In genomic region chr9:93206576-93207155, GRCh38 we compare ENCODE assay signal across 19 cellular contexts. TPM values are rescaled to one million over a fixed set of nuclear protein-coding genes. Genes with fewer than 3 reads are reported as not detected.
DNase-seq lines count a peak whose midpoint lies in the region; ATAC-seq, FAIRE-seq and TF ChIP-seq lines count a peak whose summit lies in the region.
"Had no signal": no experiment of that assay in that cellular context is flagged by ENCODE, and none has a peak within 500 bp of the region (broad histone marks: within the 10 kb centered on the region; RNA-seq: fewer than 3 reads in every experiment).

No MANE protein-coding gene starts in this region.

- no peak for TF ChIP-seq EP300 in sigmoid colon (IDR thresholded peaks at IDR 0.05)

- H3K9me3 ChIP-seq in kidney (ENCODE audit: control insufficient read depth in 1 of 2, low read length in 2 of 2) (no peaks in the 10 kb centered on the region), sigmoid colon (no peaks in the 10 kb centered on the region), mammary epithelial cell (replicated peaks; ENCODE audit: insufficient read depth, low read length) (no peaks in the 10 kb centered on the region)
- H3K9me3 ChIP-seq: upper lobe of right lung had no signal

- TF ChIP-seq CTCF in kidney (IDR thresholded peaks at IDR 0.05; ENCODE audit: borderline replicate concordance, extremely low read depth, insufficient read depth) = no peak
- TF ChIP-seq CTCF in sigmoid colon (IDR thresholded peaks at IDR 0.05) = no peak
- no peak for TF ChIP-seq CTCF in mammary epithelial cell (conservative IDR thresholded peaks at IDR 0.05 in 1 of 2, IDR thresholded peaks at IDR 0.05 in 1 of 2; ENCODE audit: extremely low read depth in 1 of 2, insufficient read depth in 1 of 2, low read depth in 1 of 2, low read length in 2 of 2)
- TF ChIP-seq CTCF in coronary artery (IDR thresholded peaks at IDR 0.05) = no peak

- peak overlapping the region; percentile 47 for H3K27ac ChIP-seq in cingulate gyrus (ENCODE audit: low read depth, low read length)
- H3K27ac ChIP-seq in kidney (ENCODE audit: low read depth in 2 of 2, low read length in 2 of 2) = no peak overlapping the region
- H3K27ac ChIP-seq in sigmoid colon = peak overlapping the region; percentile 77 to 86 (median 84)
- no peak overlapping the region for H3K27ac ChIP-seq in mammary epithelial cell (ENCODE audit: insufficient read depth, low read depth, low read length)
- peak overlapping the region in 1 of 2 donors; percentile 79 for H3K27ac ChIP-seq in coronary artery
- H3K27ac ChIP-seq: foreskin keratinocyte, RWPE1, upper lobe of right lung had no signal

- H3K36me3 ChIP-seq in kidney (ENCODE audit: control insufficient read depth in 1 of 2, insufficient read depth in 2 of 2, low read length in 2 of 2) (no peaks in the 10 kb centered on the region), sigmoid colon (no peaks in the 10 kb centered on the region), mammary epithelial cell (ENCODE audit: insufficient read depth, low read length) (no peaks in the 10 kb centered on the region)
- H3K36me3 ChIP-seq: upper lobe of right lung had no signal

- no peak overlapping the region for H3K9ac ChIP-seq in kidney (ENCODE audit: low read length in 2 of 2)
- no peak overlapping the region for H3K9ac ChIP-seq in mammary epithelial cell (ENCODE audit: insufficient read depth, low read length)

- peak; percentile 34 for DNase-seq in COLO668 (lab: John Stamatoyannopoulos, UW; ENCODE audit: unreplicated experiment)
- DNase-seq in kidney = peak; percentile 48
- no peak for DNase-seq in sigmoid colon
- no peak for DNase-seq in mammary epithelial cell
- no peak for DNase-seq in coronary artery (ENCODE audit: low spot score)
- DNase-seq: ACHN; activated CD4-positive, alpha-beta T cell treated with anti-CD3 and anti-CD28 coated beads, Interleukin-2, amount 10 ng/mL, durations not matched to agents 24 days and 14 days; activated CD8-positive, alpha-beta memory T cell treated with anti-CD3 and anti-CD28 coated beads, Interleukin-2, amount 50 U/mL, for 4 hours; activated gamma-delta T cell; CD4-positive, alpha-beta memory T cell; foreskin keratinocyte; NCI-H510A; stimulated activated naive B cell treated with anti-CD40 and anti-IgM and Interleukin-4, amounts not matched to agents 10 μg/mL and 1 μg/mL and 100 μg/mL, for 72 hours; upper lobe of right lung had no signal

- no peak overlapping the region for H2AFZ ChIP-seq in mammary epithelial cell (ENCODE audit: low read depth, low read length)

- in situ Hi-C loops in mammary epithelial cell (cut with MboI; ENCODE audit: low sequenced_read_pairs in 2 of 2) = no loop called here

- no TSS peak for BruUV-seq in mammary epithelial cell (replicated peaks; lab: Mats Ljungman, UMichigan)

- no peak for TF ChIP-seq POLR2A in sigmoid colon (IDR thresholded peaks at IDR 0.05)

- 25 to 71% methylated on average over 7 of the region's 7 CpGs for WGBS in sigmoid colon, 2 donors
- 67% methylated on average over 2 of the region's 7 CpGs for WGBS in mammary epithelial cell (ENCODE audit: low coverage, missing lambda C conversion rate)

- CTCF ChIA-PET in mammary epithelial cell (lab: Charles Lee; ENCODE audit: low non-redundant PET) = no interaction called here

- no peak for ATAC-seq in HG02588 (IDR thresholded peaks at IDR 0.05; ENCODE audit: unreplicated experiment)
- ATAC-seq in GM18909 (IDR thresholded peaks at IDR 0.05; ENCODE audit: poor library complexity, unreplicated experiment) = no peak
- ATAC-seq: foreskin keratinocyte; stimulated activated naive B cell treated with anti-CD40 and anti-IgM and Interleukin-4, amounts not matched to agents 10 μg/mL and 1 μg/mL and 100 μg/mL, for 72 hours; upper lobe of right lung had no signal

- H3K4me3 ChIP-seq in kidney (ENCODE audit: low read length in 2 of 2) = no peak overlapping the region
- H3K4me3 ChIP-seq in sigmoid colon = no peak overlapping the region
- H3K4me3 ChIP-seq in mammary epithelial cell (replicated peaks in 1 of 3; ENCODE audit: insufficient read depth in 1 of 3, low read depth in 2 of 3, low read length in 3 of 3) = no peak overlapping the region
- H3K4me3 ChIP-seq in coronary artery = no peak overlapping the region
- H3K4me3 ChIP-seq: upper lobe of right lung had no signal

- no peaks in the 10 kb centered on the region for H3K79me2 ChIP-seq in mammary epithelial cell (ENCODE audit: insufficient read depth, low read length)

- dilution Hi-C loops in mammary epithelial cell (cut with HindIII; ENCODE audit: low sequenced_read_pairs) = loop anchor here (5.0 kb wide), 1 partner anchor 56 kb away; no protein-coding TSS in a partner anchor

- peaks cover 0 to 6% of the 10 kb centered on the region in 2 donors for H3K4me1 ChIP-seq in kidney (ENCODE audit: control insufficient read depth in 1 of 2, insufficient read depth in 1 of 2, low read depth in 1 of 2, low read length in 2 of 2)
- peaks cover 0 to 79% (median 76%) of the 10 kb centered on the region in 4 donors for H3K4me1 ChIP-seq in sigmoid colon
- H3K4me1 ChIP-seq in mammary epithelial cell (ENCODE audit: insufficient read depth, low read length) = no peaks in the 10 kb centered on the region
- H3K4me1 ChIP-seq: foreskin keratinocyte, upper lobe of right lung had no signal

- H3K27me3 ChIP-seq in sigmoid colon (no peaks in the 10 kb centered on the region), mammary epithelial cell (ENCODE audit: insufficient read depth, low read length) (no peaks in the 10 kb centered on the region)

- H4K20me1 ChIP-seq in mammary epithelial cell (ENCODE audit: insufficient read depth, low read length) = no peaks in the 10 kb centered on the region

- H3K4me2 ChIP-seq in mammary epithelial cell (ENCODE audit: insufficient read depth, low read depth, low read length) = no peak overlapping the region

- intact Hi-C loops in kidney (cut with DNase I) (no loop called here), sigmoid colon (cut with DNase I) (loop anchor here (2.0 kb wide), 1 partner anchor 22 kb away; the partner anchor contains the start of gene WNK2), mammary epithelial cell (cut with micrococcal nuclease) (no loop called here)

- no peak for FAIRE-seq in kidney (lab: Jason Lieb, UNC)
- FAIRE-seq: endothelial cell of umbilical vein had no signal

RNA-seq across cellular contexts. Expression of gene WNK2, which starts 22.7 kb away (rescaled TPM):
- total RNA-seq in kidney = 4.8 TPM
- polyA plus RNA-seq in kidney (ENCODE audit: insufficient read depth, low read depth, low replicate concordance) = 1.5 TPM
- 10 to 100 TPM; 16.0 to 95.8 (median 29.0) TPM for total RNA-seq in sigmoid colon
- polyA plus RNA-seq in sigmoid colon = 10 to 100 TPM; 12.6 to 80.1 (median 19.0) TPM
- total RNA-seq in mammary epithelial cell = 10 to 100 TPM in 1 of 2 donors, under 1 TPM in 1; 0.49 to 12.8 TPM
- polyA plus RNA-seq in mammary epithelial cell = 0.01 TPM
- not detected for polyA minus RNA-seq in mammary epithelial cell
- total RNA-seq: endothelial cell of umbilical vein had no signal
- polyA plus RNA-seq: CD4-positive, alpha-beta memory T cell; endothelial cell of umbilical vein had no signal

Comparison
In these comparisons a context has a peak if more than half of its experiments do, and no peak if none do; other contexts are left out.
1. DNase-seq: peak in COLO668 (single experiment) and kidney (single experiment); none in sigmoid colon (single experiment), mammary epithelial cell (single experiment) and coronary artery (single experiment).
2. H3K27ac ChIP-seq: peak in cingulate gyrus (single experiment) and sigmoid colon (4 of 4); none in kidney (0 of 2) and mammary epithelial cell (single experiment).